9 cellular contexts compared by ENCODE assay signal in the genomic region with DNA sequence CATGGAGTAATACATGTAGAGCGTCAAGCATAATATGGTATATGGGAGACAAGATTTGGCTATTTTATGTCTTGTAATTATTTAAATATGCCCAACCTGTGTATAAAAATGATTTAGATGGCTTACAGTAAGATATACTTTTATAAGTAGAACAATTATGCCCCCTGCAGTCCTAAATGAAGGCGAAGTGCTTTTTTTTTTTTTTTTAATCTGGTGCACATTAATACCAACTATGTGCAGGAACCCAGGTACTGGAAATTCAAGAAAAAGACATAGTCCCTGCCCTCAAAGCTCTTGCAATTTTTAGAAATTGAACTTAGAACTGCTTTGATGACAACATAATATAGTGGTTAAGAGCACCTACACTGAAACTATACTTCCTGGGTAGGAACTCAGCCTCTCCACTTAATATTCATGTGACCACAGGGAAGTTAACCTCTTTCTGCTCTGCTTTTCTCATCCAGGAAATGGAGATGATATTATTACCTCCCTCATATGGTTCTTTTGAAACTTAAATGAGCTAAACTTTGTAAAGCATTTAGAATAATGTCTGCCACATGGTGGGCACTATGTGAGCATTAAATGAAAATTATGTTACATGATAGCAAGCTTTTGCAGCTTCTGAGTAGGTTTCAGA. TPM values are rescaled to one million over a fixed set of nuclear protein-coding genes. Genes with fewer than 3 reads are reported as not detected.
DNase-seq lines count a peak whose midpoint lies in the region; ATAC-seq and TF ChIP-seq lines count a peak whose summit lies in the region.
"Had no signal": no experiment of that assay in that cellular context is flagged by ENCODE, and none has a peak within 500 bp of the region (broad histone marks: within the 10 kb centered on the region; RNA-seq: fewer than 3 reads in every experiment).

No MANE protein-coding gene starts in this region.

- H3K9me2 ChIP-seq in GM23248 (ENCODE audit: insufficient read depth): no peaks in the 10 kb centered on the region

- ATAC-seq in heart right ventricle: peak in 4 of 8 donors; percentile 52 to 58 (median 54)
- no peak for ATAC-seq in gastrocnemius medialis

- peak; percentile 50 for TF ChIP-seq CTCF in AG04450 (IDR thresholded peaks at IDR 0.05; ENCODE audit: low read depth, low read length)
- TF ChIP-seq CTCF in heart right ventricle (IDR thresholded peaks at IDR 0.05): peak; percentile 20 to 65 (median 41)
- peak in 2 of 5 experiments; percentile 40 to 41 for TF ChIP-seq CTCF in gastrocnemius medialis (IDR thresholded peaks at IDR 0.05 in 4 of 5, conservative IDR thresholded peaks at IDR 0.05 in 1 of 5)

- H4K20me1 ChIP-seq in GM23248 (ENCODE audit: insufficient read depth): no peaks in the 10 kb centered on the region

- H3K27ac ChIP-seq in AG04450 (ENCODE audit: low read depth, low read length) (no peak overlapping the region), GM23248 (no peak overlapping the region), SK-N-MC (peak overlapping the region; percentile 79), heart right ventricle (no peak overlapping the region), gastrocnemius medialis (no peak overlapping the region)

- POLR2A ChIA-PET in AG04450 (lab: Yijun Ruan, JAX): interaction anchor here (0.6 kb wide), 1 partner anchor 540 kb away, joined by 5 read pairs; no protein-coding TSS in a partner anchor

- no peak overlapping the region for H2AFZ ChIP-seq in GM23248

- no peak overlapping the region for H3K4me3 ChIP-seq in AG04450 (ENCODE audit: low read depth, low read length)
- H3K4me3 ChIP-seq in GM23248: no peak overlapping the region
- H3K4me3 ChIP-seq in SK-N-MC: peak overlapping the region; percentile 27; the same call in 1 of the 2 replicates
- H3K4me3 ChIP-seq in heart right ventricle: no peak overlapping the region
- no peak overlapping the region for H3K4me3 ChIP-seq in gastrocnemius medialis

- no peak overlapping the region for H3K4me2 ChIP-seq in GM23248 (ENCODE audit: unreplicated experiment)

- 76 to 84% methylated on average over 2 of the region's 2 CpGs for WGBS in GM23248 (ENCODE audit: low coverage in 1 of 2, low lambda C conversion rate in 2 of 2, missing lambda C conversion rate in 2 of 2), 2 experiments
- WGBS in heart right ventricle, 2 donors: 79 to 89% methylated on average over 2 of the region's 2 CpGs

- H3F3A ChIP-seq in GM23248 (ENCODE audit: insufficient read depth): no peaks in the 10 kb centered on the region; the same call in 1 of the 2 replicates

- H3K27me3 ChIP-seq in AG04450 (ENCODE audit: control insufficient read depth, insufficient read depth, low read length): no peaks in the 10 kb centered on the region
- H3K27me3 ChIP-seq in GM23248 (replicated peaks; ENCODE audit: insufficient read depth): no peaks in the 10 kb centered on the region
- H3K27me3 ChIP-seq in heart right ventricle: no peaks in the 10 kb centered on the region
- H3K27me3 ChIP-seq in gastrocnemius medialis: no peaks in the 10 kb centered on the region

- intact Hi-C loops in heart right ventricle (cut with DNase I): loop anchor here (2.0 to 10.0 kb wide), 7 partner anchors 39 to 527 kb away; a partner anchor contains a TSS
- intact Hi-C loops in posterior cingulate gyrus (cut with DNase I): loop anchor here (5.0 to 10.0 kb wide), 2 partner anchors 40 to 227 kb away; a partner anchor contains a TSS
- intact Hi-C loops in gastrocnemius medialis (cut with DNase I; ENCODE audit: low total_unique reads): loop anchor here (1.0 to 2.0 kb wide), 2 partner anchors 39 to 232 kb away; no protein-coding TSS in a partner anchor

- H3K9ac ChIP-seq in GM23248 (no peak overlapping the region), SK-N-MC (ENCODE audit: insufficient read length) (no peak overlapping the region)

- H3K9me3 ChIP-seq in AG04450 (ENCODE audit: control insufficient read depth, insufficient read depth, low read length): no peaks in the 10 kb centered on the region
- no peaks in the 10 kb centered on the region for H3K9me3 ChIP-seq in GM23248 (ENCODE audit: low read depth)
- H3K9me3 ChIP-seq in SK-N-MC (ENCODE audit: low read depth, low read length): no peaks in the 10 kb centered on the region
- H3K9me3 ChIP-seq in heart right ventricle: no peaks in the 10 kb centered on the region
- H3K9me3 ChIP-seq in gastrocnemius medialis: no peaks in the 10 kb centered on the region

- in situ Hi-C loops in GM23248 (cut with MboI) (no loop called here), gastrocnemius medialis (cut with MboI; ENCODE audit: low sequenced_read_pairs in 4 of 4) (no loop called here)

- DNase-seq in AG04450 (ENCODE audit: low read depth, low spot score): no peak
- peak; percentile 54 for DNase-seq in GM23248
- DNase-seq in SK-N-MC (ENCODE audit: low read depth, low spot score): peak; percentile 59
- DNase-seq in heart right ventricle: no peak
- no peak for DNase-seq in posterior cingulate gyrus
- DNase-seq in AG20443 (ENCODE audit: low spot score): no peak
- DNase-seq in gastrocnemius medialis: no peak
- no peak for DNase-seq in T-helper 9 cell
- DNase-seq: right cardiac atrium had no signal

- CTCF ChIA-PET in AG04450 (lab: Charles Lee): interaction anchor here (0.6 to 9.6 kb wide), 18 partner anchors 12 to 512 kb away, joined by 3 to 120 read pairs (median 4); a partner anchor contains a TSS

- TF ChIP-seq POLR2A in gastrocnemius medialis (IDR thresholded peaks at IDR 0.05): no peak

- no peaks in the 10 kb centered on the region for H3K4me1 ChIP-seq in GM23248 (ENCODE audit: insufficient read depth)
- peaks cover 0 to 27% (median 7%) of the 10 kb centered on the region in 9 donors for H3K4me1 ChIP-seq in heart right ventricle
- H3K4me1 ChIP-seq in gastrocnemius medialis: peaks cover 5 to 16% of the 10 kb centered on the region in 2 donors

- peaks cover 31% of the 10 kb centered on the region for H3K79me2 ChIP-seq in GM23248 (ENCODE audit: insufficient read depth)

- H3K36me3 ChIP-seq in GM23248 (ENCODE audit: low read depth) (no peaks in the 10 kb centered on the region), SK-N-MC (ENCODE audit: insufficient read depth, low read length) (no peaks in the 10 kb centered on the region), heart right ventricle (peaks cover 0 to 16% (median 0%) of the 10 kb centered on the region in 9 donors), gastrocnemius medialis (no peaks in the 10 kb centered on the region)

RNA-seq across cellular contexts. Expression of a gene that starts 38.1 kb away (rescaled TPM):
- polyA plus RNA-seq in AG04450 (2011; rRNA removed) (16.8 and 22.0 TPM in 2 replicates), GM23248 (2016; fragmentation: Nextera tagmentation; extraction: Ambion mirVana) (8.8 and 10.5 TPM in 2 replicates), heart right ventricle (10 to 100 TPM in 1 of 2 donors, 1 to 10 TPM in 1; 7.9 to 22.3 TPM)
- polyA minus RNA-seq in AG04450 (2011; rRNA and poly(A)+ RNA removed): 10.8 and 14.5 TPM in 2 replicates
- total RNA-seq in GM23248 (2014; rRNA removed; shearing (Covaris generic)): 20.1 and 26.2 TPM in 2 replicates
- total RNA-seq in heart right ventricle (10 to 100 TPM in 8 of 10 donors, 1 to 10 TPM in 2; 9.8 to 12.8 (median 11.0) TPM), gastrocnemius medialis (10 to 100 TPM; 13.9 to 18.1 (median 14.8) TPM)

Comparison
In these comparisons a context has a peak if more than half of its experiments do, and no peak if none do; other contexts are left out.
1. DNase-seq: peak in GM23248 (single experiment) and SK-N-MC (single experiment); none in AG04450 (single experiment), heart right ventricle (0 of 2), posterior cingulate gyrus (0 of 10), AG20443 (single experiment), gastrocnemius medialis (0 of 2) and T-helper 9 cell (single experiment).